1 cellular context compared by ENCODE assay signal in genomic region chr2:179235463-179236108, GRCh38.
TF ChIP-seq lines count a peak whose summit lies in the region.

No MANE protein-coding gene starts in this region.

TF ChIP-seq in HepG2, 621 proteins besides CTCF, POLR2A, EP300 and RAD21 (continued from another document):
- TF ChIP-seq, protein P1, sequence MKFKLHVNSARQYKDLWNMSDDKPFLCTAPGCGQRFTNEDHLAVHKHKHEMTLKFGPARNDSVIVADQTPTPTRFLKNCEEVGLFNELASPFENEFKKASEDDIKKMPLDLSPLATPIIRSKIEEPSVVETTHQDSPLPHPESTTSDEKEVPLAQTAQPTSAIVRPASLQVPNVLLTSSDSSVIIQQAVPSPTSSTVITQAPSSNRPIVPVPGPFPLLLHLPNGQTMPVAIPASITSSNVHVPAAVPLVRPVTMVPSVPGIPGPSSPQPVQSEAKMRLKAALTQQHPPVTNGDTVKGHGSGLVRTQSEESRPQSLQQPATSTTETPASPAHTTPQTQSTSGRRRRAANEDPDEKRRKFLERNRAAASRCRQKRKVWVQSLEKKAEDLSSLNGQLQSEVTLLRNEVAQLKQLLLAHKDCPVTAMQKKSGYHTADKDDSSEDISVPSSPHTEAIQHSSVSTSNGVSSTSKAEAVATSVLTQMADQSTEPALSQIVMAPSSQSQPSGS (CRISPR knock-in tag; IDR thresholded peaks at IDR 0.05) = 0 out of 2 replicates have a peak, but pooled peaks have one; percentile 43
- TF ChIP-seq POGZ (CRISPR knock-in tag; IDR thresholded peaks at IDR 0.05) = peak; percentile 48; the same call in 1 of the 2 replicates
- TF ChIP-seq IRX3 (CRISPR knock-in tag; IDR thresholded peaks at IDR 0.05; ENCODE audit: borderline replicate concordance, low read depth) = no peak
- no peak for TF ChIP-seq ZFYVE20 (CRISPR knock-in tag; IDR thresholded peaks at IDR 0.05; ENCODE audit: borderline replicate concordance, low read depth)
- TF ChIP-seq REL (CRISPR knock-in tag; conservative IDR thresholded peaks at IDR 0.05) = no peak
- TF ChIP-seq ZNF883 (CRISPR knock-in tag; IDR thresholded peaks at IDR 0.05; ENCODE audit: not compliant biosample characterization) = no peak
- TF ChIP-seq FOSL2 (CRISPR knock-in tag; IDR thresholded peaks at IDR 0.05) = 0 out of 2 replicates have a peak, but pooled peaks have one; percentile 31
- TF ChIP-seq ZNF609 (CRISPR knock-in tag; IDR thresholded peaks at IDR 0.05; ENCODE audit: borderline replicate concordance) = no peak
- TF ChIP-seq SAP130 (CRISPR knock-in tag; IDR thresholded peaks at IDR 0.05; ENCODE audit: low read depth) = peak; percentile 26; the same call in 1 of the 2 replicates
- TF ChIP-seq ZGPAT (CRISPR knock-in tag; IDR thresholded peaks at IDR 0.05) = 0 out of 2 replicates have a peak, but pooled peaks have one; percentile 4
- TF ChIP-seq THAP11 (CRISPR knock-in tag; IDR thresholded peaks at IDR 0.05) = 0 out of 2 replicates have a peak, but pooled peaks have one; percentile 16
- TF ChIP-seq TCF7 (IDR thresholded peaks at IDR 0.05; ENCODE audit: low read depth) = no peak
- TF ChIP-seq, protein P2, sequence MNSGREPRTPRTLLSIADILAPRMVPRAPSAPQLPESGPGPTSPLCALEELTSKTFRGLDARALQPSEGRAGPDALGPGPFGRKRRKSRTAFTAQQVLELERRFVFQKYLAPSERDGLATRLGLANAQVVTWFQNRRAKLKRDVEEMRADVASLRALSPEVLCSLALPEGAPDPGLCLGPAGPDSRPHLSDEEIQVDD (CRISPR knock-in tag; IDR thresholded peaks at IDR 0.05; ENCODE audit: borderline replicate concordance) = no peak
- TF ChIP-seq MIER2 (CRISPR knock-in tag; IDR thresholded peaks at IDR 0.05) = no peak
- TF ChIP-seq TOE1 (CRISPR knock-in tag; IDR thresholded peaks at IDR 0.05) = no peak
- no peak for TF ChIP-seq JUN (CRISPR knock-in tag; IDR thresholded peaks at IDR 0.05)
- no peak for TF ChIP-seq ZNF569 (CRISPR knock-in tag; IDR thresholded peaks at IDR 0.05; ENCODE audit: borderline replicate concordance)
- no peak for TF ChIP-seq ZNF644 (CRISPR knock-in tag; IDR thresholded peaks at IDR 0.05; ENCODE audit: low read depth)
- no peak for TF ChIP-seq CREB3 (CRISPR knock-in tag; IDR thresholded peaks at IDR 0.05)
- no peak for TF ChIP-seq ZNF564 (CRISPR knock-in tag; IDR thresholded peaks at IDR 0.05)
- TF ChIP-seq SMARCC2 (IDR thresholded peaks at IDR 0.05) = no peak
- no peak for TF ChIP-seq SPEN (CRISPR knock-in tag; IDR thresholded peaks at IDR 0.05; ENCODE audit: low read depth)
- no peak for TF ChIP-seq HNRNPLL (IDR thresholded peaks at IDR 0.05; ENCODE audit: low read depth, low read length, poor library complexity, severe bottlenecking)
- TF ChIP-seq ZNF335 (CRISPR knock-in tag; IDR thresholded peaks at IDR 0.05) = 0 out of 2 replicates have a peak, but pooled peaks have one; percentile 24
